In genomic region chr13:49546559-49546958, GRCh38 we compare ENCODE assay signal across 20 cellular contexts. TPM values are rescaled to one million over a fixed set of nuclear protein-coding genes. Genes with fewer than 3 reads are reported as not detected.
A peak's percentile ranks its signal among the peaks of the same experiment; 100 is the strongest.
DNase-seq lines count a peak whose midpoint lies in the region; ATAC-seq and TF ChIP-seq lines count a peak whose summit lies in the region.
"Had no signal": no experiment of that assay in that cellular context is flagged by ENCODE, and none has a peak within 500 bp of the region (broad histone marks: within the 10 kb centered on the region; RNA-seq: fewer than 3 reads in every experiment).

No MANE protein-coding gene starts in this region.

- no peaks in the 10 kb centered on the region for H3K4me1 Mint-ChIP-seq in activated T-helper 17 cell treated with anti-CD3 and anti-CD28 coated beads, Interleukin-2, amount 50 U/mL, for 72 hours
- H3K4me1 Mint-ChIP-seq: CD8-positive, alpha-beta memory T cell; GM23338 had no signal

- no peaks in the 10 kb centered on the region for H3K4me1 ChIP-seq in uterus
- no peaks in the 10 kb centered on the region for H3K4me1 ChIP-seq in Peyer's patch
- H3K4me1 ChIP-seq: BE2C had no signal

- peak overlapping the region; percentile 59 to 61 for H3K27ac ChIP-seq in uterus
- no peak overlapping the region for H3K27ac ChIP-seq in Peyer's patch
- H3K27ac ChIP-seq: HL-60 had no signal

- no peak overlapping the region for H3K27ac Mint-ChIP-seq in activated T-helper 17 cell treated with anti-CD3 and anti-CD28 coated beads, Interleukin-2, amount 50 U/mL, for 72 hours
- H3K27ac Mint-ChIP-seq: GM23338, HFFc6 had no signal

- H3K36me3 ChIP-seq in uterus (no peaks in the 10 kb centered on the region), Peyer's patch (peaks cover 0 to 29% (median 0%) of the 10 kb centered on the region in 3 donors)

- peak; percentile 56 for DNase-seq in NCI-H2227 (lab: John Stamatoyannopoulos, UW; ENCODE audit: unreplicated experiment)
- peak; percentile 98 for DNase-seq in NCI-H82 (lab: John Stamatoyannopoulos, UW)
- peak; percentile 32 for DNase-seq in fibroblast of villous mesenchyme (ENCODE audit: low read depth)
- DNase-seq in uterus, result peak in 1 of 2 donors; percentile 27
- DNase-seq in stimulated activated CD4-positive, alpha-beta T cell treated with anti-CD3 and anti-CD28 coated beads, Interleukin-4, amount 100 ng/mL, for 4 hours, result no peak
- DNase-seq in Peyer's patch, result no peak
- DNase-seq: ACHN; BE2C; C1 segment of cervical spinal cord; CD4-positive, CD25-positive, alpha-beta regulatory T cell; CD8-positive, alpha-beta memory T cell; COR-L47; DMS153; DMS79 treated with DMSO at 0.1 percent for 48 hours; GF-D8; HCEC 1CT; HFFc6 had no signal

- no peaks in the 10 kb centered on the region for H3K9me3 Mint-ChIP-seq in activated T-helper 17 cell treated with anti-CD3 and anti-CD28 coated beads, Interleukin-2, amount 50 U/mL, for 72 hours
- H3K9me3 Mint-ChIP-seq: CD4-positive, CD25-positive, alpha-beta regulatory T cell; CD8-positive, alpha-beta memory T cell; GM23338; HFFc6 had no signal

- H3K9me3 ChIP-seq in uterus (no peaks in the 10 kb centered on the region), Peyer's patch (no peaks in the 10 kb centered on the region)
- H3K9me3 ChIP-seq: BE2C had no signal

- no peak for ATAC-seq in activated T-helper 17 cell treated with anti-CD3 and anti-CD28 coated beads, Interleukin-2, amount 50 U/mL, for 72 hours (replicated peaks)
- ATAC-seq: GM23338 had no signal

- H3K4me3 ChIP-seq in fibroblast of villous mesenchyme (ENCODE audit: low read depth, low read length), result no peak overlapping the region
- H3K4me3 ChIP-seq in uterus, result no peak overlapping the region
- H3K4me3 ChIP-seq in Peyer's patch, result no peak overlapping the region
- H3K4me3 ChIP-seq: GM23338 had no signal

- no peak for TF ChIP-seq CTCF in fibroblast of villous mesenchyme (IDR thresholded peaks at IDR 0.05; ENCODE audit: insufficient read depth, low read depth, low read length)
- no peak for TF ChIP-seq CTCF in uterus (IDR thresholded peaks at IDR 0.05)
- TF ChIP-seq CTCF in Peyer's patch (IDR thresholded peaks at IDR 0.05), result no peak

- TF ChIP-seq POLR2A in uterus (IDR thresholded peaks at IDR 0.05) (no peak), Peyer's patch (IDR thresholded peaks at IDR 0.05) (no peak)

- H3K27me3 Mint-ChIP-seq in activated T-helper 17 cell treated with anti-CD3 and anti-CD28 coated beads, Interleukin-2, amount 50 U/mL, for 72 hours, result no peaks in the 10 kb centered on the region
- H3K27me3 Mint-ChIP-seq: CD4-positive, CD25-positive, alpha-beta regulatory T cell had no signal

- intact Hi-C loops in uterus (cut with DNase I; ENCODE audit: low total_unique reads), result no loop called here

- peaks cover 91% of the 10 kb centered on the region for H3K36me3 Mint-ChIP-seq in activated T-helper 17 cell treated with anti-CD3 and anti-CD28 coated beads, Interleukin-2, amount 50 U/mL, for 72 hours (ENCODE audit: low read depth)

- H3K27me3 ChIP-seq in uterus (no peaks in the 10 kb centered on the region), Peyer's patch (no peaks in the 10 kb centered on the region)
- H3K27me3 ChIP-seq: BE2C had no signal

- H3K4me3 Mint-ChIP-seq in activated T-helper 17 cell treated with anti-CD3 and anti-CD28 coated beads, Interleukin-2, amount 50 U/mL, for 72 hours, result no peak overlapping the region
- H3K4me3 Mint-ChIP-seq: CD4-positive, CD25-positive, alpha-beta regulatory T cell; CD8-positive, alpha-beta memory T cell; GM23338; HFFc6 had no signal

RNA-seq across cellular contexts. Expression of gene RCBTB1, which starts 38.8 kb away (rescaled TPM):
- total RNA-seq in fibroblast of villous mesenchyme, result 17.4 and 25.5 TPM in 2 replicates
- total RNA-seq in uterus, result 10 to 100 TPM in 3 of 4 donors, 1 to 10 TPM in 1; 4.4 to 24.6 (median 19.1) TPM
- 10 to 100 TPM; 16.0 to 16.6 TPM for total RNA-seq in activated T-helper 17 cell treated with anti-CD3 and anti-CD28 coated beads, Interleukin-2, amount 50 U/mL, for 72 hours
- total RNA-seq in Peyer's patch, result 10 to 100 TPM in 1 of 4 donors, 1 to 10 TPM in 3; 5.6 to 10.7 (median 8.1) TPM

RNA-seq across cellular contexts. Expression of gene PHF11, which starts 50.8 kb away (rescaled TPM):
- total RNA-seq in fibroblast of villous mesenchyme (21.6 and 27.6 TPM in 2 replicates), uterus (10 to 100 TPM; 26.2 to 70.9 (median 27.2) TPM), Peyer's patch (10 to 100 TPM; 26.1 to 61.9 (median 57.4) TPM)
- total RNA-seq in activated T-helper 17 cell treated with anti-CD3 and anti-CD28 coated beads, Interleukin-2, amount 50 U/mL, for 72 hours, result 10 to 100 TPM; 64.5 to 94.8 TPM

Comparison
In these comparisons a context has a peak if more than half of its experiments do, and no peak if none do; other contexts are left out.
1. DNase-seq: peak in NCI-H2227 (single experiment), NCI-H82 (single experiment) and fibroblast of villous mesenchyme (single experiment); none in stimulated activated CD4-positive, alpha-beta T cell treated with anti-CD3 and anti-CD28 coated beads, Interleukin-4, amount 100 ng/mL, for 4 hours (0 of 2) and Peyer's patch (0 of 3).
2. H3K27ac ChIP-seq: peak in uterus (2 of 2); none in Peyer's patch (0 of 4).